Comparison of ENCODE assay signal across 23 cellular contexts in genomic region chr18:45336431-45336830, GRCh38.
A peak's percentile ranks its signal among the peaks of the same experiment; 100 is the strongest.
DNase-seq lines count a peak whose midpoint lies in the region; ATAC-seq, FAIRE-seq and TF ChIP-seq lines count a peak whose summit lies in the region.
"Had no signal": no experiment of that assay in that cellular context is flagged by ENCODE, and none has a peak within 500 bp of the region (broad histone marks: within the 10 kb centered on the region; RNA-seq: fewer than 3 reads in every experiment).

No MANE protein-coding gene starts in this region.

- H3K9me3 Mint-ChIP-seq in nephron, result no peaks in the 10 kb centered on the region
- no peaks in the 10 kb centered on the region for H3K9me3 Mint-ChIP-seq in activated T-cell treated with anti-CD3 and anti-CD28 coated beads, Interleukin-2, amount 50 U/mL, for 24 hours
- H3K9me3 Mint-ChIP-seq: GM23338, HFFc6 had no signal

- TF ChIP-seq CTCF in bronchial epithelial cell (IDR thresholded peaks at IDR 0.05; ENCODE audit: insufficient read depth, low read length, severe bottlenecking) (no peak), fibroblast of mammary gland (conservative IDR thresholded peaks at IDR 0.05; ENCODE audit: control insufficient read depth, insufficient read depth, low read depth, low read length) (no peak), nephron (IDR thresholded peaks at IDR 0.05; ENCODE audit: unreplicated experiment in 3 of 3) (no peak)

- no peak for FAIRE-seq in bronchial epithelial cell (lab: Jason Lieb, UNC)
- FAIRE-seq: A204.1, GM12878, H54 had no signal

- H3K36me3 Mint-ChIP-seq in nephron (ENCODE audit: low read depth), result no peaks in the 10 kb centered on the region
- H3K36me3 Mint-ChIP-seq in activated T-cell treated with anti-CD3 and anti-CD28 coated beads, Interleukin-2, amount 50 U/mL, for 24 hours (ENCODE audit: low read depth), result no peaks in the 10 kb centered on the region
- H3K36me3 Mint-ChIP-seq: CD4-positive, CD25-positive, alpha-beta regulatory T cell; CD8-positive, alpha-beta memory T cell had no signal

- no peaks in the 10 kb centered on the region for H3K36me3 ChIP-seq in bronchial epithelial cell (ENCODE audit: control insufficient read depth, insufficient read depth, low read length)
- H3K36me3 ChIP-seq: BE2C had no signal

- no peaks in the 10 kb centered on the region for H3K27me3 Mint-ChIP-seq in nephron (ENCODE audit: low read depth)
- H3K27me3 Mint-ChIP-seq in activated T-cell treated with anti-CD3 and anti-CD28 coated beads, Interleukin-2, amount 50 U/mL, for 24 hours, result peaks cover 9% of the 10 kb centered on the region

- DNase-seq in HT1080 (ENCODE audit: low read depth), result peak; percentile 20
- DNase-seq in bronchial epithelial cell (ENCODE audit: low read depth), result peak; percentile 45
- DNase-seq in fibroblast of mammary gland (ENCODE audit: low read depth), result peak; percentile 56
- DNase-seq in activated T-cell treated with anti-CD3 and anti-CD28 coated beads, Interleukin-2, amount 50 U/mL, for 24 hours, result no peak
- no peak for DNase-seq in HCEC 1CT
- DNase-seq: ACHN; BE2C; C1 segment of cervical spinal cord; CD4-positive, CD25-positive, alpha-beta regulatory T cell; CD8-positive, alpha-beta memory T cell; COR-L47; DMS 273 treated with DMSO at 0.1 percent for 48 hours; DMS53; DND-41; EL; HFFc6 had no signal

- H3K4me3 ChIP-seq in bronchial epithelial cell (ENCODE audit: low read depth, low read length) (no peak overlapping the region), fibroblast of mammary gland (ENCODE audit: control insufficient read depth, low read depth, low read length) (no peak overlapping the region)
- H3K4me3 ChIP-seq: GM12878, GM23338 had no signal

- H3K27ac Mint-ChIP-seq in nephron, result peak overlapping the region; percentile 70 to 77 (median 76)
- no peak overlapping the region for H3K27ac Mint-ChIP-seq in activated T-cell treated with anti-CD3 and anti-CD28 coated beads, Interleukin-2, amount 50 U/mL, for 24 hours
- H3K27ac Mint-ChIP-seq: CD4-positive, CD25-positive, alpha-beta regulatory T cell; CD8-positive, alpha-beta memory T cell; GM23338; HFFc6 had no signal

- H3K4me3 Mint-ChIP-seq in nephron, result no peak overlapping the region
- no peak overlapping the region for H3K4me3 Mint-ChIP-seq in activated T-cell treated with anti-CD3 and anti-CD28 coated beads, Interleukin-2, amount 50 U/mL, for 24 hours
- H3K4me3 Mint-ChIP-seq: CD4-positive, CD25-positive, alpha-beta regulatory T cell; CD8-positive, alpha-beta memory T cell; GM23338; HFFc6 had no signal

- peaks cover 48% of the 10 kb centered on the region for H3K4me1 Mint-ChIP-seq in nephron
- no peaks in the 10 kb centered on the region for H3K4me1 Mint-ChIP-seq in activated T-cell treated with anti-CD3 and anti-CD28 coated beads, Interleukin-2, amount 50 U/mL, for 24 hours (ENCODE audit: low read depth)
- H3K4me1 Mint-ChIP-seq: CD4-positive, CD25-positive, alpha-beta regulatory T cell; CD8-positive, alpha-beta memory T cell had no signal

- no peaks in the 10 kb centered on the region for H3K27me3 ChIP-seq in bronchial epithelial cell (ENCODE audit: control insufficient read depth, insufficient read depth, low read length)
- H3K27me3 ChIP-seq: BE2C had no signal

- ATAC-seq in GM21447 (IDR thresholded peaks at IDR 0.05; ENCODE audit: unreplicated experiment), result no peak
- ATAC-seq: GM12878, GM23338, HCT116 had no signal

Comparison
In these comparisons a context has a peak if more than half of its experiments do, and no peak if none do; other contexts are left out.
1. DNase-seq: peak in HT1080 (single experiment), bronchial epithelial cell (single experiment) and fibroblast of mammary gland (single experiment); none in activated T-cell treated with anti-CD3 and anti-CD28 coated beads, Interleukin-2, amount 50 U/mL, for 24 hours (single experiment) and HCEC 1CT (single experiment).